Comparison of ENCODE assay signal across 1 cellular context in the genomic region with DNA sequence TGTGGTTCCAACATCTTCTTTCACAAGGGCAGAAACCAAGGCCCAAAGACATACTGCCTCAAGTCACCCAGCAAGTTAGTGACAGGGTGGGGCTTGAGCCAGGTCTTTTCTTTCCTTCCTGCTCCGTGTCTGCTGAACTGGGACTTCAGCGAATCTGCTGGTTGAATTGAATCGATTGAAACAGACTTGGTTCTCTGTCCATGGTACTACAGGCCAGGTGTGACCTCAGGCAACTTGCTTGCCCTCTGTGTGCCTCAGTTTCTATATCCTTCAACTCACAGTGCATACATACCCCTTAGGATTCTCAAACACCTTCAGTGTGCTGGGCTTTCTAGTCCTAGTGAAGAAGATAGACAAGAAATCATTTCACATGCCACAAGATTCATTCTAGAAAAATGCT.
TF ChIP-seq lines count a peak whose summit lies in the region.

No MANE protein-coding gene starts in this region.

TF ChIP-seq in SK-N-SH, 30 proteins besides CTCF, POLR2A, EP300 and RAD21 (continued from another document):
- TF ChIP-seq CHD2 (IDR thresholded peaks at IDR 0.05; ENCODE audit: low read length, partially characterized antibody) (no peak), SMC3 (IDR thresholded peaks at IDR 0.05; ENCODE audit: low read depth, low read length) (no peak), MEF2A (IDR thresholded peaks at IDR 0.05; ENCODE audit: borderline replicate concordance, low read depth) (no peak)
- TF ChIP-seq, protein P1, sequence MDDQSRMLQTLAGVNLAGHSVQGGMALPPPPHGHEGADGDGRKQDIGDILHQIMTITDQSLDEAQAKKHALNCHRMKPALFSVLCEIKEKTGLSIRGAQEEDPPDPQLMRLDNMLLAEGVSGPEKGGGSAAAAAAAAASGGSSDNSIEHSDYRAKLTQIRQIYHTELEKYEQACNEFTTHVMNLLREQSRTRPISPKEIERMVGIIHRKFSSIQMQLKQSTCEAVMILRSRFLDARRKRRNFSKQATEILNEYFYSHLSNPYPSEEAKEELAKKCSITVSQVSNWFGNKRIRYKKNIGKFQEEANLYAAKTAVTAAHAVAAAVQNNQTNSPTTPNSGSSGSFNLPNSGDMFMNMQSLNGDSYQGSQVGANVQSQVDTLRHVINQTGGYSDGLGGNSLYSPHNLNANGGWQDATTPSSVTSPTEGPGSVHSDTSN (IDR thresholded peaks at IDR 0.05) = no peak
- TF ChIP-seq, protein P2, sequence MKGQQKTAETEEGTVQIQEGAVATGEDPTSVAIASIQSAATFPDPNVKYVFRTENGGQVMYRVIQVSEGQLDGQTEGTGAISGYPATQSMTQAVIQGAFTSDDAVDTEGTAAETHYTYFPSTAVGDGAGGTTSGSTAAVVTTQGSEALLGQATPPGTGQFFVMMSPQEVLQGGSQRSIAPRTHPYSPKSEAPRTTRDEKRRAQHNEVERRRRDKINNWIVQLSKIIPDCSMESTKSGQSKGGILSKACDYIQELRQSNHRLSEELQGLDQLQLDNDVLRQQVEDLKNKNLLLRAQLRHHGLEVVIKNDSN (IDR thresholded peaks at IDR 0.05; ENCODE audit: borderline replicate concordance, low read depth) = no peak
- TF ChIP-seq, protein P3, sequence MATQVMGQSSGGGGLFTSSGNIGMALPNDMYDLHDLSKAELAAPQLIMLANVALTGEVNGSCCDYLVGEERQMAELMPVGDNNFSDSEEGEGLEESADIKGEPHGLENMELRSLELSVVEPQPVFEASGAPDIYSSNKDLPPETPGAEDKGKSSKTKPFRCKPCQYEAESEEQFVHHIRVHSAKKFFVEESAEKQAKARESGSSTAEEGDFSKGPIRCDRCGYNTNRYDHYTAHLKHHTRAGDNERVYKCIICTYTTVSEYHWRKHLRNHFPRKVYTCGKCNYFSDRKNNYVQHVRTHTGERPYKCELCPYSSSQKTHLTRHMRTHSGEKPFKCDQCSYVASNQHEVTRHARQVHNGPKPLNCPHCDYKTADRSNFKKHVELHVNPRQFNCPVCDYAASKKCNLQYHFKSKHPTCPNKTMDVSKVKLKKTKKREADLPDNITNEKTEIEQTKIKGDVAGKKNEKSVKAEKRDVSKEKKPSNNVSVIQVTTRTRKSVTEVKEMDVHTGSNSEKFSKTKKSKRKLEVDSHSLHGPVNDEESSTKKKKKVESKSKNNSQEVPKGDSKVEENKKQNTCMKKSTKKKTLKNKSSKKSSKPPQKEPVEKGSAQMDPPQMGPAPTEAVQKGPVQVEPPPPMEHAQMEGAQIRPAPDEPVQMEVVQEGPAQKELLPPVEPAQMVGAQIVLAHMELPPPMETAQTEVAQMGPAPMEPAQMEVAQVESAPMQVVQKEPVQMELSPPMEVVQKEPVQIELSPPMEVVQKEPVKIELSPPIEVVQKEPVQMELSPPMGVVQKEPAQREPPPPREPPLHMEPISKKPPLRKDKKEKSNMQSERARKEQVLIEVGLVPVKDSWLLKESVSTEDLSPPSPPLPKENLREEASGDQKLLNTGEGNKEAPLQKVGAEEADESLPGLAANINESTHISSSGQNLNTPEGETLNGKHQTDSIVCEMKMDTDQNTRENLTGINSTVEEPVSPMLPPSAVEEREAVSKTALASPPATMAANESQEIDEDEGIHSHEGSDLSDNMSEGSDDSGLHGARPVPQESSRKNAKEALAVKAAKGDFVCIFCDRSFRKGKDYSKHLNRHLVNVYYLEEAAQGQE (IDR thresholded peaks at IDR 0.05; ENCODE audit: low read depth, low read length) = peak; percentile 87
